Comparison of ENCODE assay signal across 1 cellular context in the genomic region with DNA sequence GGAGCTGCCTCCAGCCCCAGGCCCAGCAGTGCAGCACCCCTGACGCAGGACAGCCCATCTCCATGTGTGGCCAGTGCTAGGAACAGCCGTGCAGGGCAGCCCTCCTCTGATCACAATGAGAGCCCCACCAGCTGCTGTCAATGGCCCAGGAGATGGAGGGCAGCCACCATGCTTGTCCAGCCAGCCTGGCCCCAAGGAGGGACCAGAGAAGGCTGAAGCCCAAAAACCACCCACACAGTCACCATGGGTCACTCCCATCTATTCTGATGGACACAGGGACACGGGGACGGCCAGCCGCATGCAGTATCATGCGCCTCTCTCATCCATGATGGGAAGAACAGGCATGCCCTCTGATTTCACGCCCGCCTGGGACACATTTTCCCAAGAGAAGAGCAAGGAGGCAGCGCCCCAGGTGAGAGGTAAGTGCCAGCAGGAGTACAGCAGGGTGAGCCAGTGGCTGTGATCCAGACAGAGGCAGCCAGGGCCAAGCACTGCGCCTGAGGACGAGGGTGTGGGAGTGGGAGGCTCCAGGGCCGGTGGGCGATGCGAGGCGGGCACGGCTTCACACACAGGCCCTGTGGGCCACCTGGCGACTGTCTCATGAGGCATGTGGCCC.
TF ChIP-seq lines count a peak whose summit lies in the region.

No MANE protein-coding gene starts in this region.

TF ChIP-seq in endothelial cell of umbilical vein, 7 proteins besides CTCF, POLR2A, EP300 and RAD21:
- no peak for TF ChIP-seq GATA2 (IDR thresholded peaks at IDR 0.05; ENCODE audit: insufficient read depth, insufficient read length, low read depth, low read length)
- no peak for TF ChIP-seq EZH2 (IDR thresholded peaks at IDR 0.05; ENCODE audit: borderline replicate concordance, low read depth, low read length, severe bottlenecking)
- no peak for TF ChIP-seq POLR2AphosphoS5 (IDR thresholded peaks at IDR 0.05; ENCODE audit: insufficient read depth, low read depth, low read length)
